ENCODE assay signal across 8 cellular contexts in genomic region chr19:56839665-56840451, GRCh38. TPM values are rescaled to one million over a fixed set of nuclear protein-coding genes. Genes with fewer than 3 reads are reported as not detected.
DNase-seq lines count a peak whose midpoint lies in the region; ATAC-seq, FAIRE-seq and TF ChIP-seq lines count a peak whose summit lies in the region.

No MANE protein-coding gene starts in this region.

- H3K4me3 ChIP-seq in bronchial epithelial cell (ENCODE audit: low read depth, low read length) (no peak overlapping the region), stomach smooth muscle (ENCODE audit: low read length in 2 of 2) (peak overlapping the region; percentile 59 to 77)

- peaks cover 10% of the 10 kb centered on the region for H3K36me3 Mint-ChIP-seq in HFFc6 (ENCODE audit: low read depth)

- H3K4me1 ChIP-seq in stomach smooth muscle (ENCODE audit: control insufficient read depth, insufficient read depth, low read length): peaks cover 13% of the 10 kb centered on the region

- H3K9me3 Mint-ChIP-seq in HFFc6: peaks cover 51% of the 10 kb centered on the region

- TF ChIP-seq CTCF in bronchial epithelial cell (IDR thresholded peaks at IDR 0.05; ENCODE audit: insufficient read depth, low read length, severe bottlenecking) (no peak), HFFc6 (IDR thresholded peaks at IDR 0.05) (no peak)

- H3K27ac ChIP-seq in stomach smooth muscle (ENCODE audit: low read length): peak overlapping the region; percentile 83

- ATAC-seq in GM18502 (IDR thresholded peaks at IDR 0.05; ENCODE audit: poor library complexity, unreplicated experiment): no peak
- ATAC-seq in GM21737 (IDR thresholded peaks at IDR 0.05; ENCODE audit: unreplicated experiment): no peak
- ATAC-seq in GM18868 (IDR thresholded peaks at IDR 0.05; ENCODE audit: unreplicated experiment): no peak

- H3K9me3 ChIP-seq in stomach smooth muscle (ENCODE audit: control insufficient read depth in 2 of 2, low read length in 2 of 2): no peaks in the 10 kb centered on the region

- H3K36me3 ChIP-seq in bronchial epithelial cell (ENCODE audit: control insufficient read depth, insufficient read depth, low read length) (no peaks in the 10 kb centered on the region), stomach smooth muscle (ENCODE audit: control insufficient read depth in 2 of 2, insufficient read depth in 2 of 2, low read length in 2 of 2) (peaks cover 0 to 2% of the 10 kb centered on the region in 2 donors)

- H3K27me3 Mint-ChIP-seq in HFFc6 (ENCODE audit: insufficient read depth): no peaks in the 10 kb centered on the region

- DNase-seq in KG1 (lab: John Stamatoyannopoulos, UW) (peak; percentile 96), bronchial epithelial cell (ENCODE audit: low read depth) (peak; percentile 41), kidney tubule cell (ENCODE audit: low spot score) (peak; percentile 95), HFFc6 (no peak)

- H3K9ac ChIP-seq in stomach smooth muscle (ENCODE audit: low read length in 2 of 2): peak overlapping the region; percentile 29 to 38

- no peak overlapping the region for H3K27ac Mint-ChIP-seq in HFFc6

- H3K27me3 ChIP-seq in bronchial epithelial cell (ENCODE audit: control insufficient read depth, insufficient read depth, low read length) (no peaks in the 10 kb centered on the region), stomach smooth muscle (ENCODE audit: control insufficient read depth in 1 of 2, insufficient read depth in 2 of 2, low read length in 2 of 2) (no peaks in the 10 kb centered on the region)

- FAIRE-seq in bronchial epithelial cell (lab: Jason Lieb, UNC): no peak

- H3K4me1 Mint-ChIP-seq in HFFc6 (ENCODE audit: low read depth): no peaks in the 10 kb centered on the region

- no peak overlapping the region for H3K4me3 Mint-ChIP-seq in HFFc6

RNA-seq across cellular contexts. Expression of gene PEG3, which starts 0.7 kb away (rescaled TPM):
- total RNA-seq in bronchial epithelial cell: 0.51 and 0.53 TPM in 2 replicates
- total RNA-seq in HFFc6 (2021; fragmentation: NEBNext Ultra II Directional; extraction: Animal tissue kit (Norgen Biotek cat#: 25700)): not detected

RNA-seq across cellular contexts. Expression of gene ZIM2, which starts 0.7 kb away (rescaled TPM):
- total RNA-seq in bronchial epithelial cell: not detected in 2 replicates
- not detected for total RNA-seq in HFFc6 (2021; fragmentation: NEBNext Ultra II Directional; extraction: Animal tissue kit (Norgen Biotek cat#: 25700))
